In genomic region chr11:84345027-84345426, GRCh38 we compare ENCODE assay signal across 8 cellular contexts.
"Had no signal": no experiment of that assay in that cellular context is flagged by ENCODE, and none has a peak within 500 bp of the region (broad histone marks: within the 10 kb centered on the region; RNA-seq: fewer than 3 reads in every experiment).

No MANE protein-coding gene starts in this region.

- FAIRE-seq: H1, H54, HTR-8/SVneo had no signal

- H3K27ac ChIP-seq: KMS-11 had no signal

- H3K4me3 ChIP-seq: GM23338 had no signal

- H2AFZ ChIP-seq: GM23338 had no signal

- DNase-seq: H9, HCEC 1CT, KBM-7 had no signal

- ATAC-seq: GM23338 had no signal

- H3K9ac ChIP-seq: KMS-11 had no signal

- H3K4me2 ChIP-seq: GM23338, KMS-11 had no signal
